In genomic region chr7:130491841-130492518, GRCh38 we compare ENCODE assay signal across 8 cellular contexts. TPM values are rescaled to one million over a fixed set of nuclear protein-coding genes. Genes with fewer than 3 reads are reported as not detected.
A peak's percentile ranks its signal among the peaks of the same experiment; 100 is the strongest.
DNase-seq lines count a peak whose midpoint lies in the region; ATAC-seq, FAIRE-seq and TF ChIP-seq lines count a peak whose summit lies in the region.

Gene MEST (plus strand): TSS chr7:130492085. CDS start chr7:130492314, 229 bp downstream.

- peaks cover 11 to 23% (median 17%) of the 10 kb centered on the region in 3 donors for H3K4me1 Mint-ChIP-seq in CD8-positive, alpha-beta memory T cell
- peaks cover 18 to 38% of the 10 kb centered on the region in 2 donors for H3K4me1 Mint-ChIP-seq in stimulated activated naive B cell treated with anti-CD40 and anti-IgM and Interleukin-4, amounts not matched to agents 10 μg/mL and 1 μg/mL and 100 μg/mL, for 72 hours

- peak in 1 of 2 donors; percentile 34 for ATAC-seq in stimulated activated naive B cell treated with anti-CD40 and anti-IgM and Interleukin-4, amounts not matched to agents 10 μg/mL and 1 μg/mL and 100 μg/mL, for 72 hours (replicated peaks)
- ATAC-seq in GM21529 (IDR thresholded peaks at IDR 0.05; ENCODE audit: unreplicated experiment), result no peak
- no peak for ATAC-seq in GM18858 (IDR thresholded peaks at IDR 0.05; ENCODE audit: unreplicated experiment)

- peak in 1 of 5 donors; percentile 50 for DNase-seq in CD8-positive, alpha-beta memory T cell
- DNase-seq in Karpas-422 (no peak), brain microvascular endothelial cell (no peak), kidney (peak; percentile 78), NCI-H2107 treated with DMSO at 0.1 percent for 48 hours (lab: John Stamatoyannopoulos, UW; ENCODE audit: unreplicated experiment) (no peak)
- DNase-seq in stimulated activated naive B cell treated with anti-CD40 and anti-IgM and Interleukin-4, amounts not matched to agents 10 μg/mL and 1 μg/mL and 100 μg/mL, for 72 hours, result no peak

- POLR2A ChIA-PET in CD8-positive, alpha-beta memory T cell (lab: Charles Lee), result no interaction called here

- H3K27me3 Mint-ChIP-seq in CD8-positive, alpha-beta memory T cell, result peaks cover 26 to 58% of the 10 kb centered on the region in 2 donors
- H3K27me3 Mint-ChIP-seq in stimulated activated naive B cell treated with anti-CD40 and anti-IgM and Interleukin-4, amounts not matched to agents 10 μg/mL and 1 μg/mL and 100 μg/mL, for 72 hours, result peaks cover 18 to 36% of the 10 kb centered on the region in 2 donors

- H3K9me3 Mint-ChIP-seq in CD8-positive, alpha-beta memory T cell, result peaks cover 0 to 2% (median 0%) of the 10 kb centered on the region in 5 donors
- peaks cover 0 to 2% of the 10 kb centered on the region in 2 donors for H3K9me3 Mint-ChIP-seq in stimulated activated naive B cell treated with anti-CD40 and anti-IgM and Interleukin-4, amounts not matched to agents 10 μg/mL and 1 μg/mL and 100 μg/mL, for 72 hours

- intact Hi-C loops in kidney (cut with DNase I), result no loop called here

- H3K36me3 Mint-ChIP-seq in CD8-positive, alpha-beta memory T cell, result peaks cover 0 to under 1% (median 0%) of the 10 kb centered on the region in 3 donors
- peaks cover 0 to 4% of the 10 kb centered on the region in 2 donors for H3K36me3 Mint-ChIP-seq in stimulated activated naive B cell treated with anti-CD40 and anti-IgM and Interleukin-4, amounts not matched to agents 10 μg/mL and 1 μg/mL and 100 μg/mL, for 72 hours

- no peaks in the 10 kb centered on the region for H4K20me1 ChIP-seq in Karpas-422 (ENCODE audit: insufficient read depth, low read depth, low read length)

- no peak within 1 kb of the TSS for H3K4me3 ChIP-seq in CD8-positive, alpha-beta memory T cell (ENCODE audit: low read length)
- H3K4me3 ChIP-seq in Karpas-422 (ENCODE audit: low read length) (no peak within 1 kb of the TSS), brain microvascular endothelial cell (ENCODE audit: low read depth, low read length) (peak within 1 kb of the TSS; percentile 68), kidney (ENCODE audit: low read length in 2 of 2) (peak within 1 kb of the TSS; percentile 46 to 58)

- no peak within 1 kb of the TSS for H3K4me2 ChIP-seq in Karpas-422 (ENCODE audit: low read depth, low read length, poor library complexity, severe bottlenecking)

- H2AFZ ChIP-seq in Karpas-422 (ENCODE audit: low read length), result no peak within 1 kb of the TSS

- H3K9me3 ChIP-seq in CD8-positive, alpha-beta memory T cell (ENCODE audit: low read length), result peaks cover 4% of the 10 kb centered on the region
- H3K9me3 ChIP-seq in Karpas-422 (ENCODE audit: low read length) (no peaks in the 10 kb centered on the region; the same call in 1 of the 2 replicates), kidney (ENCODE audit: control insufficient read depth in 1 of 2, low read length in 2 of 2) (no peaks in the 10 kb centered on the region)

- no peak for TF ChIP-seq CTCF in brain microvascular endothelial cell (IDR thresholded peaks at IDR 0.05; ENCODE audit: low read depth, low read length, missing control alignments)
- no peak for TF ChIP-seq CTCF in kidney (IDR thresholded peaks at IDR 0.05; ENCODE audit: borderline replicate concordance, extremely low read depth, insufficient read depth)

- H3K27me3 ChIP-seq in CD8-positive, alpha-beta memory T cell (ENCODE audit: insufficient read depth, low read length, poor library complexity, severe bottlenecking), result peaks cover 11% of the 10 kb centered on the region
- no peaks in the 10 kb centered on the region for H3K27me3 ChIP-seq in Karpas-422 (ENCODE audit: low read length)
- no peaks in the 10 kb centered on the region for H3K27me3 ChIP-seq in brain microvascular endothelial cell (replicated peaks)

- no peak within 1 kb of the TSS for H3K27ac Mint-ChIP-seq in CD8-positive, alpha-beta memory T cell
- H3K27ac Mint-ChIP-seq in stimulated activated naive B cell treated with anti-CD40 and anti-IgM and Interleukin-4, amounts not matched to agents 10 μg/mL and 1 μg/mL and 100 μg/mL, for 72 hours, result peak within 1 kb of the TSS; percentile 69

- no peak within 1 kb of the TSS for H3K9ac ChIP-seq in Karpas-422 (ENCODE audit: low read length)
- peak within 1 kb of the TSS; percentile 13 to 42 for H3K9ac ChIP-seq in kidney (ENCODE audit: low read length in 2 of 2)

- CTCF ChIA-PET in CD8-positive, alpha-beta memory T cell (lab: Charles Lee), result no interaction called here

- no peaks in the 10 kb centered on the region for H3K36me3 ChIP-seq in CD8-positive, alpha-beta memory T cell (ENCODE audit: insufficient read depth, low read length)
- H3K36me3 ChIP-seq in Karpas-422 (ENCODE audit: insufficient read depth, low read length), result no peaks in the 10 kb centered on the region; the same call in 1 of the 2 replicates
- peaks cover 4% of the 10 kb centered on the region for H3K36me3 ChIP-seq in brain microvascular endothelial cell (replicated peaks)
- no peaks in the 10 kb centered on the region for H3K36me3 ChIP-seq in kidney (ENCODE audit: control insufficient read depth in 1 of 2, insufficient read depth in 2 of 2, low read length in 2 of 2)

- FAIRE-seq in kidney (lab: Jason Lieb, UNC), result no peak

- in situ Hi-C loops in brain microvascular endothelial cell (cut with HindIII; ENCODE audit: low pct_ligation_motif_present, low sequenced_read_pairs), result no loop called here

- no peaks in the 10 kb centered on the region for H3K9me2 ChIP-seq in Karpas-422 (replicated peaks; ENCODE audit: insufficient read depth, low read length)

- peak within 1 kb of the TSS; percentile 10 to 82 (median 55) for H3K4me3 Mint-ChIP-seq in CD8-positive, alpha-beta memory T cell
- peak within 1 kb of the TSS; percentile 76 to 78 for H3K4me3 Mint-ChIP-seq in stimulated activated naive B cell treated with anti-CD40 and anti-IgM and Interleukin-4, amounts not matched to agents 10 μg/mL and 1 μg/mL and 100 μg/mL, for 72 hours

- H3K27ac ChIP-seq in CD8-positive, alpha-beta memory T cell (ENCODE audit: low read depth, low read length), result no peak within 1 kb of the TSS
- no peak within 1 kb of the TSS for H3K27ac ChIP-seq in Karpas-422 (ENCODE audit: low read length)
- H3K27ac ChIP-seq in brain microvascular endothelial cell, result peak within 1 kb of the TSS; percentile 10
- peak within 1 kb of the TSS; percentile 40 to 52 for H3K27ac ChIP-seq in kidney (ENCODE audit: low read depth in 2 of 2, low read length in 2 of 2)

- H3K4me1 ChIP-seq in CD8-positive, alpha-beta memory T cell (ENCODE audit: insufficient read depth, low read length), result peaks cover 3% of the 10 kb centered on the region
- H3K4me1 ChIP-seq in Karpas-422 (ENCODE audit: low read length) (peaks cover 12% of the 10 kb centered on the region), kidney (ENCODE audit: control insufficient read depth in 1 of 2, insufficient read depth in 1 of 2, low read depth in 1 of 2, low read length in 2 of 2) (peaks cover 11 to 14% of the 10 kb centered on the region in 2 donors)

- peaks cover 49% of the 10 kb centered on the region for H3K79me2 ChIP-seq in Karpas-422 (ENCODE audit: low read length)

RNA-seq across cellular contexts. Expression of gene MEST, which starts in this region (rescaled TPM):
- 1 to 10 TPM; 1.8 to 2.7 TPM for total RNA-seq in CD8-positive, alpha-beta memory T cell
- polyA plus RNA-seq in CD8-positive, alpha-beta memory T cell, result 4.3 TPM
- 16.4 and 34.3 TPM in 2 replicates for total RNA-seq in Karpas-422 (2014; rRNA removed; shearing (Covaris generic); ENCODE audit: low replicate concordance)
- 31.0 TPM for total RNA-seq in kidney
- 23.6 TPM for polyA plus RNA-seq in kidney (ENCODE audit: insufficient read depth, low read depth, low replicate concordance)

Comparison
In these comparisons a context has a peak if more than half of its experiments do, and no peak if none do; other contexts are left out.
1. H3K27ac ChIP-seq: peak in brain microvascular endothelial cell (single experiment) and kidney (2 of 2); none in CD8-positive, alpha-beta memory T cell (single experiment) and Karpas-422 (single experiment).
2. H3K4me3 ChIP-seq: peak in brain microvascular endothelial cell (single experiment) and kidney (2 of 2); none in CD8-positive, alpha-beta memory T cell (single experiment) and Karpas-422 (single experiment).